9 cellular contexts compared by ENCODE assay signal in genomic region chr2:222842517-222843174, GRCh38. TPM values are rescaled to one million over a fixed set of nuclear protein-coding genes. Genes with fewer than 3 reads are reported as not detected.
DNase-seq lines count a peak whose midpoint lies in the region; ATAC-seq and TF ChIP-seq lines count a peak whose summit lies in the region.
"Had no signal": no experiment of that assay in that cellular context is flagged by ENCODE, and none has a peak within 500 bp of the region (broad histone marks: within the 10 kb centered on the region; RNA-seq: fewer than 3 reads in every experiment).

No MANE protein-coding gene starts in this region.

- peak overlapping the region in 3 of 4 donors; percentile 19 to 41 (median 28) for H3K27ac ChIP-seq in upper lobe of left lung

- H3K4me1 ChIP-seq in upper lobe of left lung, result peaks cover 5 to 21% (median 8%) of the 10 kb centered on the region in 4 donors
- H3K4me1 ChIP-seq in HAP-1, result no peaks in the 10 kb centered on the region

- no peak overlapping the region for H3K4me3 ChIP-seq in upper lobe of left lung
- no peak overlapping the region for H3K4me3 ChIP-seq in HAP-1

- TF ChIP-seq POLR2A in upper lobe of left lung (IDR thresholded peaks at IDR 0.05), result no peak

- H3K36me3 ChIP-seq in upper lobe of left lung (no peaks in the 10 kb centered on the region), HAP-1 (replicated peaks) (no peaks in the 10 kb centered on the region)

- WGBS in upper lobe of left lung, 2 donors, result 23 to 48% methylated on average over 3 of the region's 3 CpGs

- peak in 1 of 4 donors; percentile 13 for TF ChIP-seq EP300 in upper lobe of left lung (IDR thresholded peaks at IDR 0.05)

- DNase-seq in NOMO-1 (lab: John Stamatoyannopoulos, UW; ENCODE audit: unreplicated experiment in 2 of 2) (peak; percentile 55 to 74), NOMO-1 treated with dmso at 0.1 percent for 144 hours (lab: John Stamatoyannopoulos, UW; ENCODE audit: unreplicated experiment) (no peak), SHP77 treated with DMSO at 0.1 percent for 48 hours (lab: John Stamatoyannopoulos, UW) (peak; percentile 29), glomerular endothelial cell (ENCODE audit: extremely low read depth, low read depth, low spot score) (peak; percentile 41), upper lobe of left lung (no peak), HAP-1 (ENCODE audit: low spot score in 2 of 2) (no peak)
- DNase-seq: T-helper 17 cell had no signal

- H3K9me3 ChIP-seq in upper lobe of left lung, result no peaks in the 10 kb centered on the region
- H3K9me3 ChIP-seq in HAP-1, result no peaks in the 10 kb centered on the region

- in situ Hi-C loops in HAP-1 (cut with MboI; ENCODE audit: low sequenced_read_pairs), result no loop called here

- no peak for TF ChIP-seq CTCF in upper lobe of left lung (IDR thresholded peaks at IDR 0.05)

- no peaks in the 10 kb centered on the region for H3K27me3 ChIP-seq in upper lobe of left lung
- H3K27me3 ChIP-seq in HAP-1 (ENCODE audit: low read depth), result peaks cover 10% of the 10 kb centered on the region; the same call in 1 of the 2 replicates

- ATAC-seq in upper lobe of left lung (ENCODE audit: low FRiP score in 2 of 2) (no peak), HG03432 (IDR thresholded peaks at IDR 0.05; ENCODE audit: unreplicated experiment) (no peak), HG03565 (IDR thresholded peaks at IDR 0.05; ENCODE audit: unreplicated experiment) (no peak)
- ATAC-seq: T-helper 17 cell had no signal

RNA-seq across cellular contexts. Expression of gene ACSL3, which starts 18.2 kb away (rescaled TPM):
- total RNA-seq in glomerular endothelial cell (86.4 and 94.0 TPM in 2 replicates), upper lobe of left lung (10 to 100 TPM; 35.6 to 86.0 (median 69.9) TPM)

Comparison
In these comparisons a context has a peak if more than half of its experiments do, and no peak if none do; other contexts are left out.
1. DNase-seq: peak in NOMO-1 (2 of 2), SHP77 treated with DMSO at 0.1 percent for 48 hours (single experiment) and glomerular endothelial cell (single experiment); none in NOMO-1 treated with dmso at 0.1 percent for 144 hours (single experiment), upper lobe of left lung (0 of 2) and HAP-1 (0 of 2).